ENCODE assay signal across 8 cellular contexts in genomic region chr1:74771913-74772515, GRCh38. TPM values are rescaled to one million over a fixed set of nuclear protein-coding genes. Genes with fewer than 3 reads are reported as not detected.
DNase-seq lines count a peak whose midpoint lies in the region; ATAC-seq, FAIRE-seq and TF ChIP-seq lines count a peak whose summit lies in the region.

No MANE protein-coding gene starts in this region.

- H3K27ac ChIP-seq in C4-2B (no peak overlapping the region), kidney (ENCODE audit: low read depth in 2 of 2, low read length in 2 of 2) (no peak overlapping the region), tibial artery (no peak overlapping the region)

- ATAC-seq in GM18517 (IDR thresholded peaks at IDR 0.05; ENCODE audit: unreplicated experiment) (peak; percentile 82), HG03097 (IDR thresholded peaks at IDR 0.05; ENCODE audit: low FRiP score, unreplicated experiment) (peak; percentile 51), GM21528 (IDR thresholded peaks at IDR 0.05; ENCODE audit: low FRiP score, unreplicated experiment) (no peak)

- H3K36me3 ChIP-seq in kidney (ENCODE audit: control insufficient read depth in 1 of 2, insufficient read depth in 2 of 2, low read length in 2 of 2) (no peaks in the 10 kb centered on the region), tibial artery (no peaks in the 10 kb centered on the region)

- peak; percentile 98 for FAIRE-seq in kidney (lab: Jason Lieb, UNC)

- DNase-seq in NCI-H2196 (lab: John Stamatoyannopoulos, UW; ENCODE audit: unreplicated experiment), result peak; percentile 58
- peak; percentile 18 for DNase-seq in amniotic stem cell (lab: John Stamatoyannopoulos, UW)
- DNase-seq in kidney, result no peak
- no peak for DNase-seq in tibial artery

- H3K9me3 ChIP-seq in kidney (ENCODE audit: control insufficient read depth in 1 of 2, low read length in 2 of 2) (no peaks in the 10 kb centered on the region), tibial artery (no peaks in the 10 kb centered on the region)

- H3K27me3 ChIP-seq in tibial artery, result no peaks in the 10 kb centered on the region

- no peak overlapping the region for H3K9ac ChIP-seq in kidney (ENCODE audit: low read length in 2 of 2)

- TF ChIP-seq CTCF in C4-2B (conservative IDR thresholded peaks at IDR 0.05) (peak; percentile 85), kidney (IDR thresholded peaks at IDR 0.05; ENCODE audit: borderline replicate concordance, extremely low read depth, insufficient read depth) (peak; percentile 68), tibial artery (IDR thresholded peaks at IDR 0.05) (peak; percentile 49 to 52)

- H3K4me1 ChIP-seq in kidney (ENCODE audit: control insufficient read depth in 1 of 2, insufficient read depth in 1 of 2, low read depth in 1 of 2, low read length in 2 of 2) (no peaks in the 10 kb centered on the region), tibial artery (no peaks in the 10 kb centered on the region)

- intact Hi-C loops in kidney (cut with DNase I), result loop anchor here (10.0 kb wide), 1 partner anchor 433 kb away; no protein-coding TSS in a partner anchor
- intact Hi-C loops in tibial artery (cut with DNase I; ENCODE audit: low total_unique reads), result no loop called here

- H3K4me3 ChIP-seq in kidney (ENCODE audit: low read length in 2 of 2), result no peak overlapping the region
- no peak overlapping the region for H3K4me3 ChIP-seq in tibial artery

RNA-seq across cellular contexts. Expression of gene TYW3, which starts 39.1 kb away (rescaled TPM):
- 17.1 TPM for total RNA-seq in kidney
- 22.1 TPM for polyA plus RNA-seq in kidney (ENCODE audit: insufficient read depth, low read depth, low replicate concordance)

RNA-seq across cellular contexts. Expression of gene CRYZ, which starts 39.2 kb away (rescaled TPM):
- 160 TPM for total RNA-seq in kidney
- polyA plus RNA-seq in kidney (ENCODE audit: insufficient read depth, low read depth, low replicate concordance), result 207 TPM

Comparison
In these comparisons a context has a peak if more than half of its experiments do, and no peak if none do; other contexts are left out.
1. DNase-seq: peak in NCI-H2196 (single experiment) and amniotic stem cell (single experiment); none in kidney (single experiment) and tibial artery (0 of 2).
2. Peak in every context shown above with its lines, with median percentiles within 50 percentile points of each other: CTCF ChIP-seq.